Comparison of ENCODE assay signal across 10 cellular contexts in genomic region chr2:189177441-189177840, GRCh38. TPM values are rescaled to one million over a fixed set of nuclear protein-coding genes. Genes with fewer than 3 reads are reported as not detected.
DNase-seq lines count a peak whose midpoint lies in the region; TF ChIP-seq lines count a peak whose summit lies in the region.
"Had no signal": no experiment of that assay in that cellular context is flagged by ENCODE, and none has a peak within 500 bp of the region (broad histone marks: within the 10 kb centered on the region; RNA-seq: fewer than 3 reads in every experiment).

No MANE protein-coding gene starts in this region.

- H3K27me3 ChIP-seq in mammary epithelial cell (ENCODE audit: insufficient read depth, low read length) (no peaks in the 10 kb centered on the region), mesenchymal stem cell (ENCODE audit: control insufficient read depth in 1 of 2, insufficient read depth in 1 of 2, low read length in 2 of 2) (no peaks in the 10 kb centered on the region), subcutaneous abdominal adipose tissue (ENCODE audit: control insufficient read depth in 5 of 5, insufficient read depth in 4 of 5, low read length in 5 of 5) (no peaks in the 10 kb centered on the region)

- dilution Hi-C loops in mammary epithelial cell (cut with HindIII; ENCODE audit: low sequenced_read_pairs) = no loop called here

- no peak overlapping the region for H4K8ac ChIP-seq in mesenchymal stem cell (ENCODE audit: low read length)

- CTCF ChIA-PET in mammary epithelial cell (lab: Charles Lee; ENCODE audit: low non-redundant PET) = no interaction called here

- H2BK12ac ChIP-seq in mesenchymal stem cell (ENCODE audit: low read length in 2 of 2) = no peak overlapping the region

- no peak overlapping the region for H2BK120ac ChIP-seq in mesenchymal stem cell (ENCODE audit: low read depth, low read length)

- no TSS peak for BruUV-seq in mammary epithelial cell (replicated peaks; lab: Mats Ljungman, UMichigan)

- H4K20me1 ChIP-seq in mammary epithelial cell (ENCODE audit: insufficient read depth, low read length) = no peaks in the 10 kb centered on the region

- TF ChIP-seq CTCF in HFF-Myc (IDR thresholded peaks at IDR 0.05; ENCODE audit: low read depth, low read length, missing control alignments) (no peak), mammary epithelial cell (conservative IDR thresholded peaks at IDR 0.05 in 1 of 2, IDR thresholded peaks at IDR 0.05 in 1 of 2; ENCODE audit: extremely low read depth in 1 of 2, insufficient read depth in 1 of 2, low read depth in 1 of 2, low read length in 2 of 2) (no peak)

- H3K4me1 ChIP-seq in mammary epithelial cell (ENCODE audit: insufficient read depth, low read length) (no peaks in the 10 kb centered on the region), mesenchymal stem cell (ENCODE audit: control insufficient read depth, insufficient read depth, low read depth, low read length) (peaks cover 1% of the 10 kb centered on the region), subcutaneous abdominal adipose tissue (ENCODE audit: control insufficient read depth in 5 of 5, insufficient read depth in 5 of 5, low read length in 5 of 5) (peaks cover 0 to 29% (median 21%) of the 10 kb centered on the region in 5 donors)

- no peak overlapping the region for H3K23ac ChIP-seq in mesenchymal stem cell (ENCODE audit: low read length in 2 of 2)

- DNase-seq in HFF-Myc (ENCODE audit: extremely low read depth, low read depth) = no peak
- DNase-seq in mammary epithelial cell = no peak
- DNase-seq in mesenchymal stem cell = no peak
- no peak for DNase-seq in T-helper 1 cell
- no peak for DNase-seq in HK-2 (ENCODE audit: unreplicated experiment)
- no peak for DNase-seq in NCI-H69 (lab: John Stamatoyannopoulos, UW)
- DNase-seq in NCI-H146 (lab: John Stamatoyannopoulos, UW) = no peak
- DNase-seq: erythroblast, PC-9 had no signal

- no peak overlapping the region for H2AK5ac ChIP-seq in mesenchymal stem cell (ENCODE audit: low read length, severe bottlenecking)

- H3K9me3 ChIP-seq in mammary epithelial cell (replicated peaks; ENCODE audit: insufficient read depth, low read length) = no peaks in the 10 kb centered on the region
- H3K9me3 ChIP-seq in mesenchymal stem cell (ENCODE audit: control insufficient read depth, low read length) = no peaks in the 10 kb centered on the region
- peaks cover 0 to 3% (median 0%) of the 10 kb centered on the region in 5 donors for H3K9me3 ChIP-seq in subcutaneous abdominal adipose tissue (ENCODE audit: control insufficient read depth in 5 of 5, low read length in 5 of 5)

- intact Hi-C loops in mammary epithelial cell (cut with micrococcal nuclease) = no loop called here

- H3K79me1 ChIP-seq in mesenchymal stem cell (replicated peaks; ENCODE audit: low read length, poor library complexity, severe bottlenecking) = no peaks in the 10 kb centered on the region

- H3K27ac ChIP-seq in mammary epithelial cell (ENCODE audit: insufficient read depth, low read depth, low read length) (no peak overlapping the region), mesenchymal stem cell (ENCODE audit: low read length, poor library complexity, severe bottlenecking) (no peak overlapping the region), subcutaneous abdominal adipose tissue (ENCODE audit: low read depth, low read length) (peak overlapping the region; percentile 89)
- H3K27ac ChIP-seq: PC-9 had no signal

- H3K4ac ChIP-seq in mesenchymal stem cell (ENCODE audit: low read depth in 1 of 2, low read length in 2 of 2) = no peak overlapping the region

- no peak overlapping the region for H3K18ac ChIP-seq in mesenchymal stem cell (ENCODE audit: low read depth in 1 of 2, low read length in 2 of 2)

- H3K36me3 ChIP-seq in mammary epithelial cell (ENCODE audit: insufficient read depth, low read length) (no peaks in the 10 kb centered on the region), mesenchymal stem cell (ENCODE audit: control insufficient read depth in 1 of 2, insufficient read depth in 2 of 2, low read depth in 1 of 2, low read length in 2 of 2) (peaks cover 0 to 4% of the 10 kb centered on the region in 2 experiments), subcutaneous abdominal adipose tissue (ENCODE audit: control insufficient read depth in 5 of 5, insufficient read depth in 5 of 5, low read length in 5 of 5) (peaks cover 0 to 6% (median 0%) of the 10 kb centered on the region in 5 donors)

- H3K4me2 ChIP-seq in mammary epithelial cell (ENCODE audit: insufficient read depth, low read depth, low read length) (peak overlapping the region; percentile 63), mesenchymal stem cell (ENCODE audit: low read length, poor library complexity, severe bottlenecking) (peak overlapping the region; percentile 74)
- H3K4me2 ChIP-seq: PC-9 had no signal

- no peak overlapping the region for H2BK5ac ChIP-seq in mesenchymal stem cell (ENCODE audit: low read depth, low read length, poor library complexity, severe bottlenecking)

- 100% methylated on average over 3 of the region's 3 CpGs for WGBS in mammary epithelial cell (ENCODE audit: low coverage, missing lambda C conversion rate)
- WGBS in mesenchymal stem cell = no CpG with 5 or more reads among the region's 3 CpGs

- H3K4me3 ChIP-seq in HFF-Myc (replicated peaks; ENCODE audit: low read depth, low read length) (peak overlapping the region; percentile 75), mammary epithelial cell (replicated peaks in 1 of 3; ENCODE audit: insufficient read depth in 1 of 3, low read depth in 2 of 3, low read length in 3 of 3) (peak overlapping the region; percentile 48 to 58 (median 54)), mesenchymal stem cell (ENCODE audit: insufficient read depth in 1 of 2, low read depth in 1 of 2, low read length in 2 of 2) (peak overlapping the region in 1 of 2 experiments; percentile 93), subcutaneous abdominal adipose tissue (ENCODE audit: low read depth in 1 of 5, low read length in 5 of 5) (peak overlapping the region; percentile 72 to 98 (median 90))
- H3K4me3 ChIP-seq: PC-9 had no signal

- H3K79me2 ChIP-seq in mammary epithelial cell (ENCODE audit: insufficient read depth, low read length) = peaks cover 15% of the 10 kb centered on the region

- in situ Hi-C loops in mammary epithelial cell (cut with MboI; ENCODE audit: low sequenced_read_pairs in 2 of 2) = no loop called here

- H4K91ac ChIP-seq in mesenchymal stem cell (ENCODE audit: low read length) = no peak overlapping the region

- no peak overlapping the region for H3K14ac ChIP-seq in mesenchymal stem cell (ENCODE audit: low read length in 2 of 2)

- no peak overlapping the region for H2BK15ac ChIP-seq in mesenchymal stem cell (ENCODE audit: low read depth, poor library complexity, severe bottlenecking)

- no peak overlapping the region for H2AFZ ChIP-seq in mammary epithelial cell (ENCODE audit: low read depth, low read length)
- H2AFZ ChIP-seq in mesenchymal stem cell (ENCODE audit: low read depth, low read length) = no peak overlapping the region
- H2AFZ ChIP-seq: PC-9 had no signal

- H3K9ac ChIP-seq in mammary epithelial cell (ENCODE audit: insufficient read depth, low read length) (no peak overlapping the region), mesenchymal stem cell (ENCODE audit: low read length) (peak overlapping the region; percentile 97), subcutaneous abdominal adipose tissue (ENCODE audit: low read length in 5 of 5) (peak overlapping the region; percentile 60 to 93 (median 74))

RNA-seq across cellular contexts. Expression of gene COL5A2, which starts 2.1 kb away (rescaled TPM):
- total RNA-seq in mammary epithelial cell = 10 to 100 TPM in 1 of 2 donors, 1 to 10 TPM in 1; 9.6 to 51.7 TPM
- polyA plus RNA-seq in mammary epithelial cell = 13.3 TPM
- polyA minus RNA-seq in mammary epithelial cell = 25.6 TPM
- polyA plus RNA-seq in mesenchymal stem cell (2013, experiment 1 of 2) = 506 TPM
- 508 TPM for polyA plus RNA-seq in mesenchymal stem cell (2013, experiment 2 of 2)
